Comparison of ENCODE assay signal across 10 cellular contexts in genomic region chr2:6353669-6354068, GRCh38.
DNase-seq lines count a peak whose midpoint lies in the region; ATAC-seq lines count a peak whose summit lies in the region.
"Had no signal": no experiment of that assay in that cellular context is flagged by ENCODE, and none has a peak within 500 bp of the region (broad histone marks: within the 10 kb centered on the region; RNA-seq: fewer than 3 reads in every experiment).

No MANE protein-coding gene starts in this region.

- ATAC-seq in HG02678 (IDR thresholded peaks at IDR 0.05; ENCODE audit: unreplicated experiment), result peak; percentile 63
- peak; percentile 50 for ATAC-seq in HG03460 (IDR thresholded peaks at IDR 0.05; ENCODE audit: unreplicated experiment)
- ATAC-seq: activated CD4-positive, CD25-positive, alpha-beta regulatory T cell treated with anti-CD3 and anti-CD28 coated beads, Interleukin-2, amount 50 U/mL, for 24 hours had no signal

- DNase-seq in NCI-H2171 treated with DMSO at 0.1 percent for 48 hours (lab: John Stamatoyannopoulos, UW) (peak; percentile 23), NCI-H2171 (lab: John Stamatoyannopoulos, UW) (no peak), NCI-H146 treated with DMSO at 0.1 percent for 48 hours (lab: John Stamatoyannopoulos, UW; ENCODE audit: unreplicated experiment) (no peak), inferior parietal cortex (ENCODE audit: extremely low spot score) (no peak), hippocampal formation (lab: John Stamatoyannopoulos, UW) (no peak)
- DNase-seq in activated naive CD4-positive, alpha-beta T cell treated with anti-CD3 and anti-CD28 coated beads, Interleukin-2, amount 50 U/mL, for 16 hours, result no peak
- DNase-seq: activated naive CD4-positive, alpha-beta T cell had no signal
